ENCODE assay signal across 29 cellular contexts in genomic region chr21:25368531-25368930, GRCh38.
"Had no signal": no experiment of that assay in that cellular context is flagged by ENCODE, and none has a peak within 500 bp of the region (broad histone marks: within the 10 kb centered on the region; RNA-seq: fewer than 3 reads in every experiment).

No MANE protein-coding gene starts in this region.

- H3K4me3 ChIP-seq: left lung, lower lobe of right lung, pancreas, prostate gland, skin epidermis, stomach, testis, thyroid gland, transverse colon, upper lobe of left lung had no signal

- FAIRE-seq: islet of Langerhans, kidney, pancreas had no signal

- H3K27ac ChIP-seq: left lung, lower lobe of right lung, prostate gland, skin epidermis, stomach, testis, thyroid gland, transverse colon, upper lobe of left lung had no signal

- H3K27me3 ChIP-seq: left lung, stomach, testis, thyroid gland, transverse colon, upper lobe of left lung had no signal

- H3K4me1 ChIP-seq: left lung, lower lobe of right lung, pancreas, prostate gland, stomach, testis, thyroid gland, transverse colon had no signal

- ATAC-seq: left colon; left lung; lower lobe of right lung; naive thymus-derived CD8-positive, alpha-beta T cell; pancreas; right cardiac atrium; sciatic nerve; stimulated activated naive B cell treated with anti-CD40 and anti-IgM and Interleukin-4, amounts not matched to agents 10 μg/mL and 1 μg/mL and 100 μg/mL, for 72 hours; stimulated activated naive CD8-positive, alpha-beta T cell treated with anti-CD3 and anti-CD28 coated beads, Interleukin-15, Interleukin-2, amounts not matched to agents 100 U/mL and 50 U/mL, for 24 hours had no signal

- DNase-seq: hypothalamus; immature natural killer cell; kidney; left colon; left lung; lower lobe of right lung; mammary epithelial cell; mesenchymal stem cell; naive thymus-derived CD8-positive, alpha-beta T cell; nucleus accumbens; pancreas; posterior cingulate gyrus; retina; right cardiac atrium; stimulated activated CD4-positive, alpha-beta T cell treated with anti-CD3 and anti-CD28 coated beads, Interleukin-12 subunit alpha, Interleukin-12 subunit beta, amount 100 ng/mL, for 4 hours; stimulated activated CD4-positive, alpha-beta T cell treated with anti-CD3 and anti-CD28 coated beads, Interleukin-15, amount 100 ng/mL, for 24 hours; stimulated activated CD4-positive, alpha-beta T cell treated with anti-CD3 and anti-CD28 coated beads, Interleukin-2, amount 100 ng/mL, for 24 hours; stimulated activated CD4-positive, alpha-beta T cell treated with anti-CD3 and anti-CD28 coated beads, Interleukin-4, amount 100 ng/mL, for 1 hour; stimulated activated naive B cell treated with anti-CD40 and anti-IgM and Interleukin-4, amounts not matched to agents 10 μg/mL and 1 μg/mL and 100 μg/mL, for 72 hours; stimulated activated naive CD8-positive, alpha-beta T cell treated with anti-CD3 and anti-CD28 coated beads, Interleukin-15, Interleukin-2, amounts not matched to agents 100 U/mL and 50 U/mL, for 24 hours; stomach; testis; thyroid gland; transverse colon; upper lobe of left lung had no signal

- H3K9me3 ChIP-seq: left lung, lower lobe of right lung, pancreas, prostate gland, stomach, testis, thyroid gland, transverse colon, upper lobe of left lung had no signal

- H3K36me3 ChIP-seq: left lung, lower lobe of right lung, pancreas, prostate gland, stomach, thyroid gland, transverse colon, upper lobe of left lung had no signal
